ENCODE assay signal across 17 cellular contexts in the genomic region with DNA sequence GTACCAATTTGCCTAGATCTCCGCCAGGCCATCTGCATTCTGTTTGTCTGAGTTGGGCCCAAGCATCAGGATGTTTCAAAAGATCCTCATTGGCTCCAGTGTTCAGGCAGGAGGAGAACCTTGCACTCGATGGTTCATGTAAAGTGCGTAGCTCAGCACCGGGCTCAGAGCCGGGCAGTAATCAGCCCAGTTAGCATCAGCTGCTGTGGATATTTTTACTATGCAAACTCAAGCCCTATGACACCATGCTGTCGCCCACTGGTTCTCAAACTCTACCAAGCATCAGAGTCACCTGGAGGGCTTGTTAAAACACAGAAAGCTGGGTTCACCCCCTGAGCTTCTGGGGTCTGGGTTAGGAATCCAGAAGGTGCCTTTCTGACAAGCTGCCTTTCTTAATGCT.
DNase-seq lines count a peak whose midpoint lies in the region; ATAC-seq and TF ChIP-seq lines count a peak whose summit lies in the region.
"Had no signal": no experiment of that assay in that cellular context is flagged by ENCODE, and none has a peak within 500 bp of the region (broad histone marks: within the 10 kb centered on the region; RNA-seq: fewer than 3 reads in every experiment).

No MANE protein-coding gene starts in this region.

- peak overlapping the region; percentile 39; the same call in 1 of the 2 replicates for H3K4me3 ChIP-seq in OCI-LY3 (ENCODE audit: low read length)
- H3K4me3 ChIP-seq: A549 had no signal

- H3K27ac Mint-ChIP-seq in stimulated activated naive B cell treated with anti-CD40 and anti-IgM and Interleukin-4, amounts not matched to agents 10 μg/mL and 1 μg/mL and 100 μg/mL, for 72 hours = peak overlapping the region; percentile 16
- H3K27ac Mint-ChIP-seq: CD8-positive, alpha-beta T cell had no signal

- H3K4me3 Mint-ChIP-seq in stimulated activated naive B cell treated with anti-CD40 and anti-IgM and Interleukin-4, amounts not matched to agents 10 μg/mL and 1 μg/mL and 100 μg/mL, for 72 hours = no peak overlapping the region
- H3K4me3 Mint-ChIP-seq: CD14-positive monocyte; CD8-positive, alpha-beta T cell had no signal

- no peak for DNase-seq in stimulated activated naive B cell treated with anti-CD40 and anti-IgM and Interleukin-4, amounts not matched to agents 10 μg/mL and 1 μg/mL and 100 μg/mL, for 72 hours
- no peak for DNase-seq in DMS53 (lab: John Stamatoyannopoulos, UW)
- DNase-seq: CD8-positive, alpha-beta T cell; COR-L47; DMS153; DND-41; GF-D8; GOT3; H9 had no signal

- peaks cover 34% of the 10 kb centered on the region for H3K4me1 ChIP-seq in OCI-LY3 (ENCODE audit: low read length)
- H3K4me1 ChIP-seq: A549 had no signal

- H3K27me3 ChIP-seq in OCI-LY3 (ENCODE audit: low read depth, low read length) = peaks cover 11% of the 10 kb centered on the region

- no peaks in the 10 kb centered on the region for H3K9me3 ChIP-seq in OCI-LY3 (ENCODE audit: insufficient read depth, low read length)
- H3K9me3 ChIP-seq: A549 had no signal

- peaks cover 6 to 8% of the 10 kb centered on the region in 2 donors for H3K36me3 Mint-ChIP-seq in stimulated activated naive B cell treated with anti-CD40 and anti-IgM and Interleukin-4, amounts not matched to agents 10 μg/mL and 1 μg/mL and 100 μg/mL, for 72 hours
- H3K36me3 Mint-ChIP-seq: CD8-positive, alpha-beta T cell had no signal

- no peaks in the 10 kb centered on the region for H3K79me2 ChIP-seq in OCI-LY3 (ENCODE audit: low read length)

- no peak for TF ChIP-seq CTCF in OCI-LY3 (IDR thresholded peaks at IDR 0.05; ENCODE audit: low read depth, low read length)

- H3K4me2 ChIP-seq in OCI-LY3 (ENCODE audit: low read length) = peak overlapping the region; percentile 50
- H3K4me2 ChIP-seq: A549, KMS-11 had no signal

- H3K27me3 Mint-ChIP-seq in stimulated activated naive B cell treated with anti-CD40 and anti-IgM and Interleukin-4, amounts not matched to agents 10 μg/mL and 1 μg/mL and 100 μg/mL, for 72 hours = peaks cover 12 to 17% of the 10 kb centered on the region in 2 donors

- no peaks in the 10 kb centered on the region for H4K20me1 ChIP-seq in OCI-LY3 (ENCODE audit: insufficient read depth, low read length)

- H2AFZ ChIP-seq in OCI-LY3 (ENCODE audit: low read depth, low read length) = peak overlapping the region; percentile 83

- no peaks in the 10 kb centered on the region for H3K36me3 ChIP-seq in OCI-LY3 (replicated peaks; ENCODE audit: low read depth, low read length)

- H3K4me1 Mint-ChIP-seq in stimulated activated naive B cell treated with anti-CD40 and anti-IgM and Interleukin-4, amounts not matched to agents 10 μg/mL and 1 μg/mL and 100 μg/mL, for 72 hours = peaks cover 34 to 58% of the 10 kb centered on the region in 2 donors

- ATAC-seq in GM19351 (IDR thresholded peaks at IDR 0.05; ENCODE audit: unreplicated experiment) = peak; percentile 43
- peak; percentile 40 for ATAC-seq in HG02798 (IDR thresholded peaks at IDR 0.05; ENCODE audit: poor library complexity, unreplicated experiment)
- no peak for ATAC-seq in stimulated activated naive B cell treated with anti-CD40 and anti-IgM and Interleukin-4, amounts not matched to agents 10 μg/mL and 1 μg/mL and 100 μg/mL, for 72 hours (replicated peaks)
- ATAC-seq in GM18511 (IDR thresholded peaks at IDR 0.05; ENCODE audit: unreplicated experiment) = no peak
- no peak for ATAC-seq in HG03571 (IDR thresholded peaks at IDR 0.05; ENCODE audit: unreplicated experiment)
- ATAC-seq: A549; CD8-positive, alpha-beta T cell had no signal

- H3K9me3 Mint-ChIP-seq in stimulated activated naive B cell treated with anti-CD40 and anti-IgM and Interleukin-4, amounts not matched to agents 10 μg/mL and 1 μg/mL and 100 μg/mL, for 72 hours = peaks cover 4 to 7% of the 10 kb centered on the region in 2 donors
- H3K9me3 Mint-ChIP-seq: CD8-positive, alpha-beta T cell had no signal

- peak overlapping the region; percentile 23 for H3K27ac ChIP-seq in OCI-LY3 (ENCODE audit: low read length)
- H3K27ac ChIP-seq: A549, KMS-11 had no signal

- H3K9ac ChIP-seq in OCI-LY3 (ENCODE audit: low read length) = no peak overlapping the region
- H3K9ac ChIP-seq: KMS-11 had no signal

Comparison
In these comparisons a context has a peak if more than half of its experiments do, and no peak if none do; other contexts are left out.
1. ATAC-seq: peak in GM19351 (single experiment) and HG02798 (single experiment); none in stimulated activated naive B cell treated with anti-CD40 and anti-IgM and Interleukin-4, amounts not matched to agents 10 μg/mL and 1 μg/mL and 100 μg/mL, for 72 hours (0 of 2), GM18511 (single experiment) and HG03571 (single experiment).